In the genomic region with DNA sequence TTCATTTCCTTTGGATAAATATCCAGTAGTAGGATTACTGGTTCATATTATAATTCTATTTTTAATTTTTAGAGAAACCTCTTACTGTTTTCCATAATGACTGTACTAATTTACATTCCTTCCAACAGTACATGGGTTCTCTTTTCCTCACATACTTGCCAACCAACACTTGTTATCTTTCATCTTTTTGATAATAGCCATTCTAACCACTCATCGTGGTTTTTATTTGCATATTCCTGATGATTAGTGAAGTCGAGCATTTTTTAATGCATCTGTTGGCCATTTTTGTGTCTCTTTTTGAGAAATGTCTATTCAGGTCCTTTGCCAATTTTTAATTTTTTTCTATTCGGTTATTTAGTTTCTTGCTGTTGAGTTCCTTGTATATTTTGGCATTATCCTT, we compare ENCODE assay signal across 39 cellular contexts.
"Had no signal": no experiment of that assay in that cellular context is flagged by ENCODE, and none has a peak within 500 bp of the region (broad histone marks: within the 10 kb centered on the region; RNA-seq: fewer than 3 reads in every experiment).

No MANE protein-coding gene starts in this region.

- H3K4me1 ChIP-seq: adrenal gland, Peyer's patch, SJSA1 had no signal

- FAIRE-seq: bronchial epithelial cell had no signal

- H3K27me3 ChIP-seq: adrenal gland, Peyer's patch, SJSA1 had no signal

- H3K36me3 Mint-ChIP-seq: activated naive CD4-positive, alpha-beta T cell treated with anti-CD3 and anti-CD28 coated beads, Interleukin-2, amount 50 U/mL, for 72 hours; brain had no signal

- ATAC-seq: activated CD4-positive, alpha-beta T cell treated with anti-CD3 and anti-CD28 coated beads for 36 hours; activated CD8-positive, alpha-beta T cell treated with anti-CD3 and anti-CD28 coated beads, Interleukin-2, amount 10 ng/mL, durations not matched to agents 7 days and 5 days; activated naive CD4-positive, alpha-beta T cell treated with anti-CD3 and anti-CD28 coated beads, Interleukin-2, amount 50 U/mL, for 72 hours; PC-3 had no signal

- H3K9me3 Mint-ChIP-seq: activated CD4-positive, alpha-beta T cell treated with anti-CD3 and anti-CD28 coated beads, Interleukin-2, amount 10 ng/mL, durations not matched to agents 7 days and 5 days; activated T-helper 2 cell treated with anti-CD3 and anti-CD28 coated beads, Interferon-gamma antibody, Interleukin-2, Interleukin-4, amounts not matched to agents 10 μg/mL and 5 μg/mL and 100 μg/mL, durations not matched to agents 14 hours and 24 hours and 36 hours had no signal

- DNase-seq: activated CD4-positive, alpha-beta T cell treated with anti-CD3 and anti-CD28 coated beads for 36 hours; activated CD4-positive, alpha-beta T cell treated with anti-CD3 and anti-CD28 coated beads, Interleukin-2, amount 10 ng/mL, durations not matched to agents 7 days and 5 days; activated CD4-positive, alpha-beta T cell treated with anti-CD3 and anti-CD28 coated beads, Interleukin-2, amount 50 U/mL, for 48 hours; activated CD8-positive, alpha-beta T cell treated with anti-CD3 and anti-CD28 coated beads, Interleukin-2, amount 10 ng/mL, durations not matched to agents 7 days and 5 days; activated gamma-delta T cell treated with Interleukin-2 at 50 U/mL for 16 hours; activated naive CD4-positive, alpha-beta T cell treated with anti-CD3 and anti-CD28 coated beads for 36 hours; activated T-cell treated with anti-CD3 and anti-CD28 coated beads, Interleukin-2, amount 50 U/mL, for 24 hours; adrenal gland; anterior cingulate cortex; caudate nucleus; cerebellar nuclear complex; Kasumi-1; KG1; MM.1S; MV-4-11; NCI-H1092 treated with DMSO at 0.1 percent for 48 hours; NCI-H1417; NCI-H146; NCI-H187; NCI-H2029 treated with DMSO at 0.1 percent for 48 hours; NCI-H2107; NCI-H2171; NCI-H226; NCI-H446 treated with DMSO at 0.1 percent for 48 hours; NCI-H524; NK-92 treated with Interleukin-12 subunit alpha and Interleukin-12 subunit beta, amount 100 ng/mL, for 24 hours; PC-3; Peyer's patch; RPMI8226; SHP77 treated with DMSO at 0.1 percent for 48 hours; SW 1271; T-helper 1 cell; T-helper 2 cell; T-helper 9 cell had no signal

- H3K4me1 Mint-ChIP-seq: activated CD4-positive, alpha-beta T cell treated with anti-CD3 and anti-CD28 coated beads for 36 hours; activated CD4-positive, alpha-beta T cell treated with anti-CD3 and anti-CD28 coated beads, Interleukin-2, amount 10 ng/mL, durations not matched to agents 7 days and 5 days had no signal

- H3K4me3 Mint-ChIP-seq: activated CD4-positive, alpha-beta T cell treated with anti-CD3 and anti-CD28 coated beads for 36 hours; activated CD4-positive, alpha-beta T cell treated with anti-CD3 and anti-CD28 coated beads, Interleukin-2, amount 10 ng/mL, durations not matched to agents 7 days and 5 days; activated CD8-positive, alpha-beta T cell treated with anti-CD3 and anti-CD28 coated beads, Interleukin-2, amount 10 ng/mL, durations not matched to agents 7 days and 5 days; activated naive CD4-positive, alpha-beta T cell treated with anti-CD3 and anti-CD28 coated beads for 36 hours; activated T-cell treated with anti-CD3 and anti-CD28 coated beads, Interleukin-2, amount 50 U/mL, for 24 hours; brain had no signal

- H3K36me3 ChIP-seq: adrenal gland, Peyer's patch, SJSA1 had no signal

- H3K9me3 ChIP-seq: adrenal gland, Peyer's patch, SJSA1 had no signal

- H3K4me3 ChIP-seq: adrenal gland, Peyer's patch, SJSA1 had no signal

- H3K27me3 Mint-ChIP-seq: activated CD4-positive, alpha-beta T cell treated with anti-CD3 and anti-CD28 coated beads, Interleukin-2, amount 10 ng/mL, durations not matched to agents 7 days and 5 days; brain had no signal

- H3K27ac Mint-ChIP-seq: activated CD4-positive, alpha-beta T cell treated with anti-CD3 and anti-CD28 coated beads for 36 hours; activated CD4-positive, alpha-beta T cell treated with anti-CD3 and anti-CD28 coated beads, Interleukin-2, amount 10 ng/mL, durations not matched to agents 7 days and 5 days; activated CD8-positive, alpha-beta T cell treated with anti-CD3 and anti-CD28 coated beads, Interleukin-2, amount 10 ng/mL, durations not matched to agents 7 days and 5 days; activated naive CD4-positive, alpha-beta T cell treated with anti-CD3 and anti-CD28 coated beads for 36 hours; activated naive CD4-positive, alpha-beta T cell treated with anti-CD3 and anti-CD28 coated beads, Interleukin-2, amount 50 U/mL, for 72 hours; activated T-cell treated with anti-CD3 and anti-CD28 coated beads, Interleukin-2, amount 50 U/mL, for 24 hours; activated T-helper 2 cell treated with anti-CD3 and anti-CD28 coated beads, Interferon-gamma antibody, Interleukin-2, Interleukin-4, amounts not matched to agents 10 μg/mL and 5 μg/mL and 100 μg/mL, durations not matched to agents 14 hours and 24 hours and 36 hours had no signal

- H3K27ac ChIP-seq: adrenal gland, Peyer's patch, SJSA1 had no signal
